23 cellular contexts compared by ENCODE assay signal in genomic region chr5:156329197-156329611, GRCh38. TPM values are rescaled to one million over a fixed set of nuclear protein-coding genes. Genes with fewer than 3 reads are reported as not detected.
DNase-seq lines count a peak whose midpoint lies in the region; ATAC-seq, FAIRE-seq and TF ChIP-seq lines count a peak whose summit lies in the region.
"Had no signal": no experiment of that assay in that cellular context is flagged by ENCODE, and none has a peak within 500 bp of the region (broad histone marks: within the 10 kb centered on the region; RNA-seq: fewer than 3 reads in every experiment).

No MANE protein-coding gene starts in this region.

- peaks cover 15 to 33% of the 10 kb centered on the region in 2 donors for H3K27me3 Mint-ChIP-seq in effector memory CD8-positive, alpha-beta T cell

- no peak overlapping the region for H3K9ac ChIP-seq in stomach smooth muscle (ENCODE audit: low read length in 2 of 2)

- DNase-seq in BJ (ENCODE audit: low read depth) (no peak), bronchial epithelial cell (ENCODE audit: low read depth) (no peak), hepatocyte (ENCODE audit: low spot score) (no peak), uterus (no peak)
- no peak for DNase-seq in effector memory CD8-positive, alpha-beta T cell
- DNase-seq in stimulated activated CD4-positive, alpha-beta T cell treated with anti-CD3 and anti-CD28 coated beads, Interleukin-4, amount 100 ng/mL, for 24 hours = no peak
- DNase-seq: activated CD4-positive, alpha-beta T cell treated with anti-CD3 and anti-CD28 coated beads, Interleukin-2, amount 50 U/mL, for 1 hour; activated naive CD4-positive, alpha-beta T cell; BE2C; Calu3; GDM1; naive thymus-derived CD4-positive, alpha-beta T cell; NCI-H187 treated with DMSO at 0.1 percent for 48 hours; NCI-H446 treated with DMSO at 0.1 percent for 48 hours; T-cell had no signal

- H3K9me3 ChIP-seq in hepatocyte (ENCODE audit: low read depth) (no peaks in the 10 kb centered on the region), stomach smooth muscle (ENCODE audit: control insufficient read depth in 2 of 2, low read length in 2 of 2) (no peaks in the 10 kb centered on the region), uterus (no peaks in the 10 kb centered on the region)
- H3K9me3 ChIP-seq: BE2C, upper lobe of left lung had no signal

- H3K79me2 ChIP-seq in hepatocyte = peaks cover 7% of the 10 kb centered on the region

- no peak for TF ChIP-seq POLR2A in uterus (IDR thresholded peaks at IDR 0.05)

- H2AFZ ChIP-seq in hepatocyte = no peak overlapping the region

- no peak overlapping the region for H3K27ac Mint-ChIP-seq in effector memory CD8-positive, alpha-beta T cell
- H3K27ac Mint-ChIP-seq: naive thymus-derived CD4-positive, alpha-beta T cell; stimulated activated memory B cell treated with anti-CD40 and anti-IgM and Interleukin-4, amounts not matched to agents 10 μg/mL and 1 μg/mL and 100 μg/mL, for 72 hours; T-cell had no signal

- no peak for TF ChIP-seq CTCF in BJ (IDR thresholded peaks at IDR 0.05; ENCODE audit: insufficient read depth, low read depth, low read length)
- TF ChIP-seq CTCF in bronchial epithelial cell (IDR thresholded peaks at IDR 0.05; ENCODE audit: insufficient read depth, low read length, severe bottlenecking) = no peak
- TF ChIP-seq CTCF in hepatocyte (IDR thresholded peaks at IDR 0.05; ENCODE audit: poor library complexity) = no peak
- no peak for TF ChIP-seq CTCF in uterus (IDR thresholded peaks at IDR 0.05)

- H3K9me2 ChIP-seq in hepatocyte (replicated peaks; ENCODE audit: insufficient read depth) = no peaks in the 10 kb centered on the region

- peak overlapping the region; percentile 12; the same call in 1 of the 2 replicates for H3K4me3 ChIP-seq in BJ (ENCODE audit: low read depth, low read length)
- no peak overlapping the region for H3K4me3 ChIP-seq in bronchial epithelial cell (ENCODE audit: low read depth, low read length)
- H3K4me3 ChIP-seq in hepatocyte = no peak overlapping the region
- H3K4me3 ChIP-seq in stomach smooth muscle (ENCODE audit: low read length in 2 of 2) = peak overlapping the region; percentile 80 to 92
- H3K4me3 ChIP-seq in uterus = no peak overlapping the region
- H3K4me3 ChIP-seq: lung, upper lobe of left lung had no signal

- peak overlapping the region; percentile 71 for H3K4me2 ChIP-seq in hepatocyte

- intact Hi-C loops in uterus (cut with DNase I; ENCODE audit: low total_unique reads) = no loop called here

- H3K4me1 ChIP-seq in hepatocyte (ENCODE audit: insufficient read depth) = no peaks in the 10 kb centered on the region
- H3K4me1 ChIP-seq in stomach smooth muscle (ENCODE audit: control insufficient read depth, insufficient read depth, low read length) = peaks cover 6% of the 10 kb centered on the region
- H3K4me1 ChIP-seq in uterus = peaks cover 0 to 6% of the 10 kb centered on the region in 2 donors
- H3K4me1 ChIP-seq: BE2C, upper lobe of left lung had no signal

- H3K4me3 Mint-ChIP-seq in effector memory CD8-positive, alpha-beta T cell = no peak overlapping the region
- H3K4me3 Mint-ChIP-seq: naive thymus-derived CD4-positive, alpha-beta T cell; stimulated activated memory B cell treated with anti-CD40 and anti-IgM and Interleukin-4, amounts not matched to agents 10 μg/mL and 1 μg/mL and 100 μg/mL, for 72 hours; T-cell had no signal

- no peak for ATAC-seq in esophagus mucosa
- ATAC-seq in effector memory CD8-positive, alpha-beta T cell (replicated peaks) = no peak
- ATAC-seq: naive thymus-derived CD4-positive, alpha-beta T cell; stimulated activated memory B cell treated with anti-CD40 and anti-IgM and Interleukin-4, amounts not matched to agents 10 μg/mL and 1 μg/mL and 100 μg/mL, for 72 hours; T-cell had no signal

- H3K36me3 ChIP-seq in BJ (ENCODE audit: control insufficient read depth, insufficient read depth, low read length) = no peaks in the 10 kb centered on the region
- H3K36me3 ChIP-seq in bronchial epithelial cell (ENCODE audit: control insufficient read depth, insufficient read depth, low read length) = no peaks in the 10 kb centered on the region
- no peaks in the 10 kb centered on the region for H3K36me3 ChIP-seq in hepatocyte (replicated peaks; ENCODE audit: insufficient read depth, low read depth)
- H3K36me3 ChIP-seq in stomach smooth muscle (ENCODE audit: control insufficient read depth in 2 of 2, insufficient read depth in 2 of 2, low read length in 2 of 2) = peaks cover 0 to 3% of the 10 kb centered on the region in 2 donors
- no peaks in the 10 kb centered on the region for H3K36me3 ChIP-seq in uterus
- H3K36me3 ChIP-seq: BE2C, upper lobe of left lung had no signal

- no peaks in the 10 kb centered on the region for H4K20me1 ChIP-seq in hepatocyte (ENCODE audit: insufficient read depth, poor library complexity, severe bottlenecking)

- WGBS in hepatocyte (ENCODE audit: low lambda C conversion rate, missing lambda C conversion rate) = 78% methylated on average over 3 of the region's 3 CpGs

- no peaks in the 10 kb centered on the region for H3K9me3 Mint-ChIP-seq in effector memory CD8-positive, alpha-beta T cell
- H3K9me3 Mint-ChIP-seq: stimulated activated memory B cell treated with anti-CD40 and anti-IgM and Interleukin-4, amounts not matched to agents 10 μg/mL and 1 μg/mL and 100 μg/mL, for 72 hours; T-cell had no signal

- CTCF ChIA-PET in BJ (lab: Yijun Ruan, JAX) = interaction anchor here (0.8 to 1.9 kb wide), 2 partner anchors 19 to 495 kb away, joined by 3 to 4 read pairs; no protein-coding TSS in a partner anchor

- H3K27ac ChIP-seq in hepatocyte = no peak overlapping the region
- peak overlapping the region; percentile 3 for H3K27ac ChIP-seq in stomach smooth muscle (ENCODE audit: low read length)
- no peak overlapping the region for H3K27ac ChIP-seq in uterus
- H3K27ac ChIP-seq: upper lobe of left lung had no signal

- no peaks in the 10 kb centered on the region for H3K36me3 Mint-ChIP-seq in effector memory CD8-positive, alpha-beta T cell (ENCODE audit: insufficient read depth)
- H3K36me3 Mint-ChIP-seq: naive thymus-derived CD4-positive, alpha-beta T cell; stimulated activated memory B cell treated with anti-CD40 and anti-IgM and Interleukin-4, amounts not matched to agents 10 μg/mL and 1 μg/mL and 100 μg/mL, for 72 hours; T-cell had no signal

- H3K4me1 Mint-ChIP-seq in effector memory CD8-positive, alpha-beta T cell (ENCODE audit: low read depth in 2 of 2) = peaks cover 0 to 2% of the 10 kb centered on the region in 2 donors
- H3K4me1 Mint-ChIP-seq: naive thymus-derived CD4-positive, alpha-beta T cell; stimulated activated memory B cell treated with anti-CD40 and anti-IgM and Interleukin-4, amounts not matched to agents 10 μg/mL and 1 μg/mL and 100 μg/mL, for 72 hours; T-cell had no signal

- POLR2A ChIA-PET in BJ (lab: Charles Lee) = interaction anchor here (0.7 kb wide), 1 partner anchor 39 kb away, joined by 4 read pairs; no protein-coding TSS in a partner anchor

- H3K27me3 ChIP-seq in BJ (ENCODE audit: control insufficient read depth, insufficient read depth, low read length) (no peaks in the 10 kb centered on the region), bronchial epithelial cell (ENCODE audit: control insufficient read depth, insufficient read depth, low read length) (no peaks in the 10 kb centered on the region), hepatocyte (no peaks in the 10 kb centered on the region), stomach smooth muscle (ENCODE audit: control insufficient read depth in 1 of 2, insufficient read depth in 2 of 2, low read length in 2 of 2) (no peaks in the 10 kb centered on the region), uterus (no peaks in the 10 kb centered on the region)
- H3K27me3 ChIP-seq: BE2C, upper lobe of left lung had no signal

- peak; percentile 47 for FAIRE-seq in bronchial epithelial cell (lab: Jason Lieb, UNC)
- FAIRE-seq: colon, frontal cortex, GM12891 had no signal

RNA-seq across cellular contexts. Expression of gene SGCD, which starts 2.2 kb away (rescaled TPM):
- polyA plus RNA-seq in BJ (2011; rRNA removed) (17.0 and 26.7 TPM in 2 replicates), hepatocyte (3.8 and 4.5 TPM in 2 replicates)
- 16.8 and 24.0 TPM in 2 replicates for polyA minus RNA-seq in BJ (2011; rRNA and poly(A)+ RNA removed)
- total RNA-seq in bronchial epithelial cell (under 0.01 and 0.77 TPM in 2 replicates), hepatocyte (8.0 and 8.8 TPM in 2 replicates), esophagus mucosa (0.52 TPM), uterus (10 to 100 TPM in 1 of 4 donors, 1 to 10 TPM in 3; 3.4 to 86.5 (median 8.1) TPM)
- total RNA-seq: Calu3 had no signal
- polyA plus RNA-seq: naive thymus-derived CD4-positive, alpha-beta T cell had no signal

Comparison
In these comparisons a context has a peak if more than half of its experiments do, and no peak if none do; other contexts are left out.
1. H3K4me3 ChIP-seq: peak in BJ (single experiment) and stomach smooth muscle (2 of 2); none in bronchial epithelial cell (single experiment), hepatocyte (single experiment) and uterus (0 of 2).